8 cellular contexts compared by ENCODE assay signal in genomic region chr2:200765139-200765951, GRCh38. TPM values are rescaled to one million over a fixed set of nuclear protein-coding genes. Genes with fewer than 3 reads are reported as not detected.
DNase-seq lines count a peak whose midpoint lies in the region; ATAC-seq and TF ChIP-seq lines count a peak whose summit lies in the region.

No MANE protein-coding gene starts in this region.

- H3K4me3 ChIP-seq in AG10803 (ENCODE audit: low read length) (no peak overlapping the region), hepatocyte (no peak overlapping the region)

- no peaks in the 10 kb centered on the region for H3K36me3 ChIP-seq in hepatocyte (replicated peaks; ENCODE audit: insufficient read depth, low read depth)

- no peak overlapping the region for H3K4me3 Mint-ChIP-seq in activated T-cell treated with anti-CD3 and anti-CD28 coated beads, Interleukin-2, amount 50 U/mL, for 4 hours

- ATAC-seq in HG02981 (IDR thresholded peaks at IDR 0.05; ENCODE audit: unreplicated experiment): peak; percentile 62
- ATAC-seq in activated T-cell treated with anti-CD3 and anti-CD28 coated beads, Interleukin-2, amount 50 U/mL, for 4 hours: peak; percentile 94 to 96

- TF ChIP-seq CTCF in AG10803 (conservative IDR thresholded peaks at IDR 0.05; ENCODE audit: low read length): no peak
- no peak for TF ChIP-seq CTCF in hepatocyte (IDR thresholded peaks at IDR 0.05; ENCODE audit: poor library complexity)

- no peaks in the 10 kb centered on the region for H3K4me1 ChIP-seq in hepatocyte (ENCODE audit: insufficient read depth)

- DNase-seq in AG10803 (ENCODE audit: low read depth) (peak; percentile 87), hepatocyte (ENCODE audit: low spot score) (no peak), Ammon's horn (ENCODE audit: low spot score) (no peak), NAMALWA (ENCODE audit: low spot score) (no peak), NCI-H774 (lab: John Stamatoyannopoulos, UW) (no peak), occipital lobe (lab: John Stamatoyannopoulos, UW) (no peak)
- DNase-seq in activated T-cell treated with anti-CD3 and anti-CD28 coated beads, Interleukin-2, amount 50 U/mL, for 4 hours: no peak

- no peaks in the 10 kb centered on the region for H3K36me3 Mint-ChIP-seq in activated T-cell treated with anti-CD3 and anti-CD28 coated beads, Interleukin-2, amount 50 U/mL, for 4 hours (ENCODE audit: insufficient read depth)

- H3K27me3 Mint-ChIP-seq in activated T-cell treated with anti-CD3 and anti-CD28 coated beads, Interleukin-2, amount 50 U/mL, for 4 hours (ENCODE audit: low read depth): peaks cover 2% of the 10 kb centered on the region

- peak overlapping the region; percentile 13 for H3K4me2 ChIP-seq in hepatocyte

- H3K9me3 ChIP-seq in hepatocyte (ENCODE audit: low read depth): no peaks in the 10 kb centered on the region

- H3K27ac ChIP-seq in hepatocyte: peak overlapping the region; percentile 56

- 79% methylated on average over 2 of the region's 2 CpGs for WGBS in hepatocyte (ENCODE audit: low lambda C conversion rate, missing lambda C conversion rate)

- no peaks in the 10 kb centered on the region for H3K9me3 Mint-ChIP-seq in activated T-cell treated with anti-CD3 and anti-CD28 coated beads, Interleukin-2, amount 50 U/mL, for 4 hours

- no peaks in the 10 kb centered on the region for H4K20me1 ChIP-seq in hepatocyte (ENCODE audit: insufficient read depth, poor library complexity, severe bottlenecking)

- no peaks in the 10 kb centered on the region for H3K27me3 ChIP-seq in hepatocyte

- no peak overlapping the region for H2AFZ ChIP-seq in hepatocyte

- no peaks in the 10 kb centered on the region for H3K79me2 ChIP-seq in hepatocyte

- H3K9me2 ChIP-seq in hepatocyte (replicated peaks; ENCODE audit: insufficient read depth): no peaks in the 10 kb centered on the region

- H3K4me1 Mint-ChIP-seq in activated T-cell treated with anti-CD3 and anti-CD28 coated beads, Interleukin-2, amount 50 U/mL, for 4 hours (ENCODE audit: low read depth): peaks cover 18% of the 10 kb centered on the region

RNA-seq across cellular contexts. Expression of gene BZW1, which starts 46.4 kb away (rescaled TPM):
- total RNA-seq in activated T-cell treated with anti-CD3 and anti-CD28 coated beads, Interleukin-2, amount 50 U/mL, for 4 hours: 100 to 1,000 TPM; 466 to 484 (median 470) TPM
- total RNA-seq in hepatocyte (208 and 237 TPM in 2 replicates), occipital lobe (444 TPM)
- polyA plus RNA-seq in hepatocyte: 133 TPM in 2 replicates
